Comparison of ENCODE assay signal across 8 cellular contexts in genomic region chr2:20350105-20350712, GRCh38. TPM values are rescaled to one million over a fixed set of nuclear protein-coding genes. Genes with fewer than 3 reads are reported as not detected.
DNase-seq lines count a peak whose midpoint lies in the region; ATAC-seq and TF ChIP-seq lines count a peak whose summit lies in the region.

No MANE protein-coding gene starts in this region.

- TF ChIP-seq EP300 in SK-N-SH (IDR thresholded peaks at IDR 0.05; ENCODE audit: borderline replicate concordance in 1 of 2, low read depth in 1 of 2, low read length in 1 of 2): peak in 1 of 2 experiments; percentile 15; a peak in 1 of 4 replicates

- in situ Hi-C loops in Caki2 (cut with HindIII; ENCODE audit: low pct_unique_long_range_greater_than_20kb, low sequenced_read_pairs): no loop called here

- H3K79me2 ChIP-seq in SK-N-SH (ENCODE audit: insufficient read depth): peaks cover 52% of the 10 kb centered on the region

- H3K27ac ChIP-seq in SK-N-SH (ENCODE audit: low read depth in 2 of 2, low read length in 1 of 2) (peak overlapping the region; percentile 82 to 99), right cardiac atrium (ENCODE audit: low read length) (peak overlapping the region; percentile 92)

- POLR2A ChIA-PET in SK-N-SH (lab: Yijun Ruan, JAX): interaction anchor here (1.9 kb wide), 1 partner anchor 301 kb away, joined by 4 read pairs; the partner anchor contains the start of gene HS1BP3

- H3K4me3 ChIP-seq in SK-N-SH (ENCODE audit: low read depth in 2 of 2, low read length in 1 of 2): peak overlapping the region; percentile 71 to 86
- peak overlapping the region; percentile 99 for H3K4me3 ChIP-seq in right cardiac atrium (ENCODE audit: low read length)

- no peaks in the 10 kb centered on the region for H3K9me2 ChIP-seq in SK-N-SH

- H3K27me3 ChIP-seq in SK-N-SH (ENCODE audit: insufficient read depth) (no peaks in the 10 kb centered on the region), right cardiac atrium (ENCODE audit: control insufficient read depth, insufficient read depth) (no peaks in the 10 kb centered on the region)

- no peak overlapping the region for H2AFZ ChIP-seq in SK-N-SH (ENCODE audit: low read depth)

- WGBS in SK-N-SH (ENCODE audit: low lambda C conversion rate): under 1% methylated on average over 24 of the region's 64 CpGs
- WGBS in right cardiac atrium: under 1% methylated on average over 64 of the region's 64 CpGs

- intact Hi-C loops in right cardiac atrium (cut with DNase I): no loop called here

- CTCF ChIA-PET in SK-N-SH (lab: Yijun Ruan, JAX): interaction anchor here (0.6 to 7.1 kb wide), 5 partner anchors 13 to 311 kb away, joined by 3 to 60 read pairs (median 4); partner anchors contain the start of gene SDC1

- no peaks in the 10 kb centered on the region for H3K9me3 ChIP-seq in SK-N-SH
- H3K9me3 ChIP-seq in right cardiac atrium (ENCODE audit: control insufficient read depth, low read length): no peaks in the 10 kb centered on the region

- H4K20me1 ChIP-seq in SK-N-SH (ENCODE audit: insufficient read depth): peaks cover 49% of the 10 kb centered on the region

- TF ChIP-seq RAD21 in SK-N-SH (IDR thresholded peaks at IDR 0.05; ENCODE audit: low read length): no peak

- H3K36me3 ChIP-seq in SK-N-SH (replicated peaks in 1 of 2; ENCODE audit: control insufficient read depth in 1 of 2, insufficient read depth in 2 of 2, low read length in 1 of 2): peaks cover 3 to 10% of the 10 kb centered on the region in 2 experiments

- peak; percentile 72 for DNase-seq in Caki2 (ENCODE audit: low read depth)
- peak; percentile 93 for DNase-seq in SK-N-SH
- peak; percentile 14 for DNase-seq in activated naive CD8-positive, alpha-beta T cell treated with anti-CD3 and anti-CD28 coated beads, Interleukin-2, amount 50 U/mL, for 16 hours (ENCODE audit: low read depth, low spot score)
- DNase-seq in right cardiac atrium: peak in 2 of 3 donors; percentile 48 to 83
- peak; percentile 90 for DNase-seq in retina
- DNase-seq in H4 (ENCODE audit: low spot score): no peak

- peak; percentile 29 for ATAC-seq in GM19463 (IDR thresholded peaks at IDR 0.05; ENCODE audit: unreplicated experiment)
- ATAC-seq in HG03565 (IDR thresholded peaks at IDR 0.05; ENCODE audit: unreplicated experiment): peak; percentile 8
- peak; percentile 72 to 79 for ATAC-seq in right cardiac atrium

- H3F3A ChIP-seq in SK-N-SH (replicated peaks; ENCODE audit: insufficient read depth): peaks cover 24% of the 10 kb centered on the region

- H3K4me1 ChIP-seq in SK-N-SH (ENCODE audit: control insufficient read depth in 1 of 2, insufficient read depth in 2 of 2, low read depth in 1 of 2, low read length in 1 of 2): peaks cover 11 to 48% of the 10 kb centered on the region in 2 experiments; a peak in 3 of 4 replicates
- peaks cover 10% of the 10 kb centered on the region for H3K4me1 ChIP-seq in right cardiac atrium (ENCODE audit: control insufficient read depth, insufficient read depth, low read length)

- H3K9ac ChIP-seq in SK-N-SH: peak overlapping the region; percentile 94

- H3K4me2 ChIP-seq in SK-N-SH: peak overlapping the region; percentile 89

- TF ChIP-seq CTCF in SK-N-SH (IDR thresholded peaks at IDR 0.05): no peak

TF ChIP-seq in SK-N-SH, 30 proteins besides CTCF, POLR2A, EP300 and RAD21 (continues in another document):
- TF ChIP-seq GATA2 (CRISPR knock-in tag; IDR thresholded peaks at IDR 0.05) (no peak), USF2 (IDR thresholded peaks at IDR 0.05; ENCODE audit: borderline replicate concordance, low read depth, low read length) (no peak), SIN3A (IDR thresholded peaks at IDR 0.05; ENCODE audit: borderline replicate concordance, low read depth, low read length) (peak; percentile 87; the same call in 1 of the 2 replicates), TEAD4 (IDR thresholded peaks at IDR 0.05; ENCODE audit: borderline replicate concordance, insufficient read depth) (no peak), POLR2AphosphoS5 (IDR thresholded peaks at IDR 0.05; ENCODE audit: low read depth, low read length) (peak; percentile 43; the same call in 1 of the 2 replicates), RXRA (IDR thresholded peaks at IDR 0.05; ENCODE audit: borderline replicate concordance, low read depth) (no peak), IRF3 (IDR thresholded peaks at IDR 0.05; ENCODE audit: low read depth, low read length) (no peak), JUND (IDR thresholded peaks at IDR 0.05) (no peak), YY1 (IDR thresholded peaks at IDR 0.05; ENCODE audit: low read depth) (0 out of 2 replicates have a peak, but pooled peaks have one; percentile 40), REST (IDR thresholded peaks at IDR 0.05; ENCODE audit: low read depth, low read length) (no peak), SMC3 (IDR thresholded peaks at IDR 0.05; ENCODE audit: low read depth, low read length) (no peak), RFX5 (IDR thresholded peaks at IDR 0.05; ENCODE audit: low read length) (no peak), PBX3 (IDR thresholded peaks at IDR 0.05) (no peak), ELF1 (IDR thresholded peaks at IDR 0.05) (no peak), RCOR1 (IDR thresholded peaks at IDR 0.05; ENCODE audit: low read length) (no peak), MAX (IDR thresholded peaks at IDR 0.05; ENCODE audit: low read depth) (peak; percentile 59), FOXJ3 (CRISPR knock-in tag; IDR thresholded peaks at IDR 0.05) (no peak; the same call in 1 of the 2 replicates)

RNA-seq across cellular contexts. Expression of gene PUM2, which starts 0.4 kb away (rescaled TPM):
- 31.4 and 35.2 TPM in 2 replicates for total RNA-seq in Caki2 (2014; rRNA removed; shearing (Covaris generic); ENCODE audit: low replicate concordance)
- polyA plus RNA-seq in SK-N-SH (2012; rRNA removed) (19.7 and 29.7 TPM in 2 replicates), right cardiac atrium (27.5 TPM)
- 22.7 and 25.9 TPM in 2 replicates for polyA plus RNA-seq in SK-N-SH (2012; cell fraction: cytosol; rRNA removed)
- polyA plus RNA-seq in SK-N-SH (2012; cell fraction: nucleus; rRNA removed): 12.6 and 30.0 TPM in 2 replicates
- 10 to 100 TPM; 77.2 to 84.5 (median 81.3) TPM for total RNA-seq in right cardiac atrium
- 8.3 and 12.6 TPM in 2 replicates for total RNA-seq in H4 (2014; rRNA removed; shearing (Covaris generic))

Comparison
In these comparisons a context has a peak if more than half of its experiments do, and no peak if none do; other contexts are left out.
1. ATAC-seq: peak in every context shown above with its lines; median percentile 76 in right cardiac atrium; 29 in GM19463; 8 in HG03565.